In genomic region chr10:88115406-88115805, GRCh38 we compare ENCODE assay signal across 22 cellular contexts.
"Had no signal": no experiment of that assay in that cellular context is flagged by ENCODE, and none has a peak within 500 bp of the region (broad histone marks: within the 10 kb centered on the region; RNA-seq: fewer than 3 reads in every experiment).

No MANE protein-coding gene starts in this region.

- H3K27me3 Mint-ChIP-seq: effector memory CD8-positive, alpha-beta T cell; memory B cell; stimulated activated naive CD8-positive, alpha-beta T cell treated with anti-CD3 and anti-CD28 coated beads, Interleukin-15, amount 100 ng/mL, for 72 hours had no signal

- H3K4me3 Mint-ChIP-seq: activated naive CD8-positive, alpha-beta T cell treated with anti-CD3 and anti-CD28 coated beads, Interleukin-2, amount 50 U/mL, for 24 hours; activated T-helper 1 cell treated with anti-CD3 and anti-CD28 coated beads, Interleukin-12 subunit alpha, Interleukin-12 subunit beta, Interleukin-2, Interleukin-4 antibody, amounts not matched to agents 30 ng/mL and 10 ng/mL and 1 ng/mL, durations not matched to agents 14 hours and 24 hours and 36 hours; effector memory CD8-positive, alpha-beta T cell; memory B cell; natural killer cell; stimulated activated naive CD8-positive, alpha-beta T cell treated with anti-CD3 and anti-CD28 coated beads, Interleukin-15, amount 100 ng/mL, for 72 hours had no signal

- DNase-seq: activated CD4-positive, alpha-beta T cell treated with anti-CD3 and anti-CD28 coated beads, Interleukin-2, amount 50 U/mL, for 1 hour; activated CD8-positive, alpha-beta memory T cell treated with anti-CD3 and anti-CD28 coated beads for 24 hours; activated naive CD4-positive, alpha-beta T cell treated with Interleukin-2 at 50 U/mL for 16 hours; activated naive CD8-positive, alpha-beta T cell treated with anti-CD3 and anti-CD28 coated beads, Interleukin-2, amount 50 U/mL, for 24 hours; aorta; cerebellar nuclear complex; effector memory CD8-positive, alpha-beta T cell; glutamatergic neuron; left ventricle myocardium superior; mucosa of descending colon; natural killer cell; nucleus accumbens; posterior cingulate gyrus; stimulated activated CD4-positive, alpha-beta T cell treated with anti-CD3 and anti-CD28 coated beads, Interleukin-4, amount 100 ng/mL, for 24 hours; stimulated activated naive CD8-positive, alpha-beta T cell treated with anti-CD3 and anti-CD28 coated beads, Interleukin-15, amount 100 ng/mL, for 72 hours; T1000; upper lobe of left lung had no signal

- H3K9me3 ChIP-seq: breast epithelium, mucosa of descending colon, upper lobe of left lung had no signal

- H3K4me1 ChIP-seq: breast epithelium had no signal

- H3K9me3 Mint-ChIP-seq: activated naive CD8-positive, alpha-beta T cell treated with anti-CD3 and anti-CD28 coated beads, Interleukin-2, amount 50 U/mL, for 24 hours; activated T-helper 1 cell treated with anti-CD3 and anti-CD28 coated beads, Interleukin-12 subunit alpha, Interleukin-12 subunit beta, Interleukin-2, Interleukin-4 antibody, amounts not matched to agents 30 ng/mL and 10 ng/mL and 1 ng/mL, durations not matched to agents 14 hours and 24 hours and 36 hours; effector memory CD8-positive, alpha-beta T cell; memory B cell; natural killer cell; stimulated activated naive CD8-positive, alpha-beta T cell treated with anti-CD3 and anti-CD28 coated beads, Interleukin-15, amount 100 ng/mL, for 72 hours had no signal

- H3K4me3 ChIP-seq: breast epithelium, mucosa of descending colon, upper lobe of left lung had no signal

- ATAC-seq: activated CD4-positive, CD25-positive, alpha-beta regulatory T cell treated with anti-CD3 and anti-CD28 coated beads, Interleukin-2, amount 50 U/mL, for 24 hours; activated naive CD8-positive, alpha-beta T cell treated with anti-CD3 and anti-CD28 coated beads, Interleukin-2, amount 50 U/mL, for 24 hours; effector memory CD8-positive, alpha-beta T cell; left ventricle myocardium superior; mucosa of descending colon; natural killer cell; stimulated activated naive CD8-positive, alpha-beta T cell treated with anti-CD3 and anti-CD28 coated beads, Interleukin-15, amount 100 ng/mL, for 72 hours had no signal

- H3K27me3 ChIP-seq: breast epithelium, foreskin keratinocyte, upper lobe of left lung had no signal

- H3K27ac Mint-ChIP-seq: activated naive CD8-positive, alpha-beta T cell treated with anti-CD3 and anti-CD28 coated beads, Interleukin-2, amount 50 U/mL, for 24 hours; activated T-helper 1 cell treated with anti-CD3 and anti-CD28 coated beads, Interleukin-12 subunit alpha, Interleukin-12 subunit beta, Interleukin-2, Interleukin-4 antibody, amounts not matched to agents 30 ng/mL and 10 ng/mL and 1 ng/mL, durations not matched to agents 14 hours and 24 hours and 36 hours; memory B cell; natural killer cell; stimulated activated naive CD8-positive, alpha-beta T cell treated with anti-CD3 and anti-CD28 coated beads, Interleukin-15, amount 100 ng/mL, for 72 hours had no signal

- H3K27ac ChIP-seq: breast epithelium, foreskin keratinocyte, upper lobe of left lung had no signal

- H3K36me3 ChIP-seq: breast epithelium, upper lobe of left lung had no signal
